1 cellular context compared by ENCODE assay signal in genomic region chr19:46256855-46257254, GRCh38.
A peak's percentile ranks its signal among the peaks of the same experiment; 100 is the strongest.
TF ChIP-seq lines count a peak whose summit lies in the region.

No MANE protein-coding gene starts in this region.

TF ChIP-seq in HepG2, 621 proteins besides CTCF, POLR2A, EP300 and RAD21:
- TF ChIP-seq PCBP1 (IDR thresholded peaks at IDR 0.05; ENCODE audit: borderline replicate concordance, low read depth, low read length) (no peak), NKX3-1 (CRISPR knock-in tag; IDR thresholded peaks at IDR 0.05) (no peak), KMT2B (CRISPR knock-in tag; IDR thresholded peaks at IDR 0.05) (no peak), TFDP2 (CRISPR knock-in tag; IDR thresholded peaks at IDR 0.05) (no peak), ZNF703 (CRISPR knock-in tag; IDR thresholded peaks at IDR 0.05; ENCODE audit: borderline replicate concordance) (no peak), GPN1 (CRISPR knock-in tag; IDR thresholded peaks at IDR 0.05; ENCODE audit: borderline replicate concordance) (no peak), NFIC (IDR thresholded peaks at IDR 0.05; ENCODE audit: low read length) (no peak), CEBPB (IDR thresholded peaks at IDR 0.05; ENCODE audit: borderline replicate concordance, low read depth, low read length) (peak; percentile 63; the same call in 1 of the 2 replicates), ZNF775 (CRISPR knock-in tag; IDR thresholded peaks at IDR 0.05; ENCODE audit: borderline replicate concordance) (no peak)
